Comparison of ENCODE assay signal across 26 cellular contexts in the genomic region with DNA sequence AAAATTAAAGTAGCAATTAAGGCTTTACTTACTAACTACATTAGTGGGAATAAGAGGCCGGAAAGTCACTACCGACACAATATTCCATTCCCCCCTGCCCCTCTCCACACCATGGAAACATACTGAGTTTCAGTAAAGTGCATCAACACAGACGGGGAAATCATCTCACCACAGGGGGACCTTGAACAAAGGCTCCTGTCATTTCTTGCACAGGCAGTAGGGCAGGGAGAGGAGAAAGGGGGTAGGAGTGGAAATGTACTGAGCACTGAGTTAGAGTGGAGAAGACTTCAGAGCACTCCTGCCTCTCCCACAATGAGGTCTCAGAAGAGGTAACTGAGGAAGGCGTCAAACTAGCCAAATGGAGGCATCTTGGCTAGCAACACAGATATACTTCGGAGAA.
"Had no signal": no experiment of that assay in that cellular context is flagged by ENCODE, and none has a peak within 500 bp of the region (broad histone marks: within the 10 kb centered on the region; RNA-seq: fewer than 3 reads in every experiment).

No MANE protein-coding gene starts in this region.

- H3K27ac ChIP-seq: ascending aorta, SK-N-MC, WERI-Rb-1 had no signal

- H3K9me3 Mint-ChIP-seq: activated naive CD4-positive, alpha-beta T cell treated with anti-CD3 and anti-CD28 coated beads, Interleukin-2, amount 50 U/mL, for 24 hours; brain had no signal

- H3K27ac Mint-ChIP-seq: activated CD8-positive, alpha-beta memory T cell treated with anti-CD3 and anti-CD28 coated beads, Interleukin-2, amount 10 ng/mL, durations not matched to agents 7 days and 5 days; activated naive CD4-positive, alpha-beta T cell treated with anti-CD3 and anti-CD28 coated beads, Interleukin-2, amount 50 U/mL, for 24 hours; activated T-cell treated with anti-CD3 and anti-CD28 coated beads, Interleukin-2, amount 50 U/mL, for 24 hours; activated T-helper 1 cell treated with anti-CD3 and anti-CD28 coated beads, Interleukin-12 subunit alpha, Interleukin-12 subunit beta, Interleukin-2, Interleukin-4 antibody, amounts not matched to agents 30 ng/mL and 10 ng/mL and 1 ng/mL, durations not matched to agents 14 hours and 24 hours and 36 hours; brain had no signal

- H3K36me3 ChIP-seq: ascending aorta, WERI-Rb-1 had no signal

- H3K9me3 ChIP-seq: ascending aorta had no signal

- DNase-seq: activated CD4-positive, alpha-beta T cell treated with anti-CD3 and anti-CD28 coated beads for 4 hours; activated CD8-positive, alpha-beta memory T cell treated with anti-CD3 and anti-CD28 coated beads, Interleukin-2, amount 10 ng/mL, durations not matched to agents 7 days and 5 days; activated effector memory CD4-positive, alpha-beta T cell treated with Interleukin-2 at 50 U/mL for 16 hours; activated naive CD4-positive, alpha-beta T cell; activated T-cell treated with anti-CD3 and anti-CD28 coated beads, Interleukin-2, amount 50 U/mL, for 24 hours; amniotic stem cell; KBM-7; NCI-H1048; NCI-H146; NCI-H187 treated with DMSO at 0.1 percent for 48 hours; NCI-H2081 treated with DMSO at 0.1 percent for 48 hours; NCI-H446 treated with DMSO at 0.1 percent for 48 hours; NCI-H524 treated with DMSO at 0.1 percent for 48 hours; NCI-H774; OCI-M1; RPMI8226; T-helper 1 cell; WERI-Rb-1 had no signal

- ATAC-seq: activated CD4-positive, CD25-positive, alpha-beta regulatory T cell treated with anti-CD3 and anti-CD28 coated beads, Interleukin-2, amount 50 U/mL, for 24 hours; activated CD8-positive, alpha-beta memory T cell treated with anti-CD3 and anti-CD28 coated beads, Interleukin-2, amount 10 ng/mL, durations not matched to agents 7 days and 5 days; Panc1; Right ventricle myocardium inferior had no signal

- H3K27me3 Mint-ChIP-seq: activated CD8-positive, alpha-beta memory T cell treated with anti-CD3 and anti-CD28 coated beads, Interleukin-2, amount 10 ng/mL, durations not matched to agents 7 days and 5 days; activated naive CD4-positive, alpha-beta T cell treated with anti-CD3 and anti-CD28 coated beads, Interleukin-2, amount 50 U/mL, for 24 hours; activated T-cell treated with anti-CD3 and anti-CD28 coated beads, Interleukin-2, amount 50 U/mL, for 24 hours; brain had no signal

- H3K4me1 Mint-ChIP-seq: activated CD8-positive, alpha-beta memory T cell treated with anti-CD3 and anti-CD28 coated beads, Interleukin-2, amount 10 ng/mL, durations not matched to agents 7 days and 5 days; activated naive CD4-positive, alpha-beta T cell treated with anti-CD3 and anti-CD28 coated beads, Interleukin-2, amount 50 U/mL, for 24 hours; brain had no signal

- H3K27me3 ChIP-seq: ascending aorta had no signal

- H3K4me1 ChIP-seq: ascending aorta had no signal

- H3K36me3 Mint-ChIP-seq: activated CD8-positive, alpha-beta memory T cell treated with anti-CD3 and anti-CD28 coated beads, Interleukin-2, amount 10 ng/mL, durations not matched to agents 7 days and 5 days; activated naive CD4-positive, alpha-beta T cell treated with anti-CD3 and anti-CD28 coated beads, Interleukin-2, amount 50 U/mL, for 24 hours; brain had no signal

- H3K4me3 Mint-ChIP-seq: activated CD8-positive, alpha-beta memory T cell treated with anti-CD3 and anti-CD28 coated beads, Interleukin-2, amount 10 ng/mL, durations not matched to agents 7 days and 5 days; activated naive CD4-positive, alpha-beta T cell treated with anti-CD3 and anti-CD28 coated beads, Interleukin-2, amount 50 U/mL, for 24 hours; activated T-cell treated with anti-CD3 and anti-CD28 coated beads, Interleukin-2, amount 50 U/mL, for 24 hours; activated T-helper 1 cell treated with anti-CD3 and anti-CD28 coated beads, Interleukin-12 subunit alpha, Interleukin-12 subunit beta, Interleukin-2, Interleukin-4 antibody, amounts not matched to agents 30 ng/mL and 10 ng/mL and 1 ng/mL, durations not matched to agents 14 hours and 24 hours and 36 hours; brain had no signal

- H3K4me3 ChIP-seq: ascending aorta, SK-N-MC had no signal
